Comparison of ENCODE assay signal across 13 cellular contexts in the genomic region with DNA sequence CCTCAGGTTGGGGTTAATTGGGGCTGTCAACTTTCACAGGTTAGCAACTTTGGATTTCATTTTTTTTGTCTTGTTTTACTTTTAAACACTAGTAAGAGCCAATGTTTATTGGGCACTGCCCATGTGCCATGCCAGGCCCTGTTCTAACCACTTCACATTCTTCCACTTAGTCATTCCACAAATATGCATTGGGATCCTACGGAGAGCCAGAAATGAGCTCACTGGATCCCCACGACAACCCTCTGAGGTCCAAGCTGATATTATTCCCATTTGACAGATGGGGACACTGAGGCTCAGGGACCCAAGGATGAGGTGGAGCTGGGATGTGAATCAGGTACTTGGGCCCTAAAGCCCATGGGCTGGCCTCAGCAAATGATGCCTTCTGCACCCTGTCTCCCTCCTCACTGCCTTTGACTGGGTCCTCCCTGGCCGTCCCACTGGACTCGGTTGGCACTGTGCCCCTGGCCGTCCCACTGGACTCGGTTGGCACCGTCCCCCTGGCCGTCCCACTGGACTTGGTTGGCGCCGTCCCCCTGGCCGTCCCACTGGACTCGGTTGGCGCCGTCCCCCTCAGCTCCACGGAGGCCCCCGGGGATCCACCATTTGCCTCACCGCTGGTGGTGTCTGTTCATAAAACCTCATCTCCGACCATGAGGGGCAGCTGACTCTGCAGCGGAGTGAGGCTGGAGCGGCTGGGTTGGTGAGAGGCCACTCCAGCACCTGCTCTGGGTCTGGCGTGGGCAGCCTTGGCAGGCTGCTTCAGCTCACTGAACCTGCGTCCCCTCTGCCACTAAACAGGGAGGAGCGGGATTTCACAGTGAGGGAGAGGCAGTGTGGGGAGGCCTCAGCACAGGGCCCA. TPM values are rescaled to one million over a fixed set of nuclear protein-coding genes. Genes with fewer than 3 reads are reported as not detected.
DNase-seq lines count a peak whose midpoint lies in the region; ATAC-seq, FAIRE-seq and TF ChIP-seq lines count a peak whose summit lies in the region.
"Had no signal": no experiment of that assay in that cellular context is flagged by ENCODE, and none has a peak within 500 bp of the region (broad histone marks: within the 10 kb centered on the region; RNA-seq: fewer than 3 reads in every experiment).

No MANE protein-coding gene starts in this region.

- H3K27me3 ChIP-seq in keratinocyte (ENCODE audit: control insufficient read depth, extremely low read depth, insufficient read depth, low read length) = no peaks in the 10 kb centered on the region
- no peaks in the 10 kb centered on the region for H3K27me3 ChIP-seq in aorta (ENCODE audit: control insufficient read depth in 1 of 2, insufficient read depth in 2 of 2, low read length in 1 of 2)
- H3K27me3 ChIP-seq: BE2C had no signal

- peaks cover 3% of the 10 kb centered on the region for H3K79me2 ChIP-seq in keratinocyte (ENCODE audit: control insufficient read depth, insufficient read depth, low read length)

- no peak overlapping the region for H3K4me3 ChIP-seq in astrocyte of the spinal cord (ENCODE audit: low read depth, low read length)
- peak overlapping the region in 1 of 3 experiments; percentile 18 for H3K4me3 ChIP-seq in keratinocyte (ENCODE audit: control insufficient read depth in 2 of 3, extremely low read depth in 1 of 3, insufficient read depth in 2 of 3, low read depth in 1 of 3, low read length in 3 of 3)
- H3K4me3 ChIP-seq in aorta (ENCODE audit: low read length in 2 of 2) = no peak overlapping the region
- H3K4me3 ChIP-seq: smooth muscle cell had no signal

- intact Hi-C loops in left ventricle myocardium superior (cut with micrococcal nuclease) (no loop called here), Right ventricle myocardium superior (cut with DNase I) (no loop called here), aorta (cut with DNase I) (no loop called here)

- FAIRE-seq in keratinocyte (lab: Jason Lieb, UNC) = peak; percentile 68

- H3K4me1 ChIP-seq in keratinocyte (ENCODE audit: control insufficient read depth, extremely low read depth, insufficient read depth, low read length) = peaks cover 66% of the 10 kb centered on the region
- peaks cover 0 to 3% of the 10 kb centered on the region in 2 donors for H3K4me1 ChIP-seq in aorta (ENCODE audit: control insufficient read depth in 1 of 2, insufficient read depth in 2 of 2, low read length in 2 of 2)

- dilution Hi-C loops in keratinocyte (cut with MboI; ENCODE audit: extremely low pct_ligation_motif_present, low sequenced_read_pairs) = no loop called here

- DNase-seq in left ventricle myocardium superior = no peak
- DNase-seq in Right ventricle myocardium superior = no peak
- peak; percentile 72 for DNase-seq in astrocyte of the spinal cord (ENCODE audit: low read depth, low spot score)
- no peak for DNase-seq in keratinocyte (ENCODE audit: low read depth, low spot score)
- DNase-seq in aorta = peak in 1 of 2 donors; percentile 77
- DNase-seq in activated gamma-delta T cell treated with Interleukin-2 at 50 U/mL for 16 hours = no peak
- DNase-seq: activated CD4-positive, alpha-beta memory T cell treated with anti-CD3 and anti-CD28 coated beads, Interleukin-2, amount 10 ng/mL, durations not matched to agents 7 days and 5 days; BE2C; NCI-H2107; SIG-M5 had no signal

- peak overlapping the region; percentile 67 for H3K4me2 ChIP-seq in keratinocyte (ENCODE audit: control insufficient read depth, extremely low read depth, insufficient read depth, low read depth, low read length)
- H3K4me2 ChIP-seq: smooth muscle cell had no signal

- H3K36me3 ChIP-seq in keratinocyte (ENCODE audit: control insufficient read depth in 2 of 2, extremely low read depth in 1 of 2, insufficient read depth in 2 of 2, low read length in 2 of 2) (no peaks in the 10 kb centered on the region), aorta (ENCODE audit: control insufficient read depth in 1 of 2, insufficient read depth in 2 of 2, low read length in 1 of 2) (no peaks in the 10 kb centered on the region)
- H3K36me3 ChIP-seq: BE2C had no signal

- H3K9me3 ChIP-seq in keratinocyte (ENCODE audit: control insufficient read depth, low read depth, low read length) (no peaks in the 10 kb centered on the region), aorta (ENCODE audit: control insufficient read depth, low read length) (no peaks in the 10 kb centered on the region)
- H3K9me3 ChIP-seq: BE2C had no signal

- no peak overlapping the region for H2AFZ ChIP-seq in keratinocyte (ENCODE audit: control insufficient read depth, low read length)

- H3K9me1 ChIP-seq in keratinocyte (ENCODE audit: control insufficient read depth, extremely low read depth, insufficient read depth, low read length) = no peaks in the 10 kb centered on the region

- peak overlapping the region; percentile 55 for H3K9ac ChIP-seq in keratinocyte (ENCODE audit: control insufficient read depth, extremely low read depth, insufficient read depth, low read length)

- peak; percentile 10 for ATAC-seq in left ventricle myocardium superior
- no peak for ATAC-seq in Right ventricle myocardium superior (ENCODE audit: poor library complexity)
- peak; percentile 47 for ATAC-seq in aorta (ENCODE audit: low FRiP score)
- ATAC-seq in GM21619 (IDR thresholded peaks at IDR 0.05; ENCODE audit: unreplicated experiment) = no peak
- ATAC-seq in GM21576 (IDR thresholded peaks at IDR 0.05; ENCODE audit: unreplicated experiment) = no peak

- peak overlapping the region; percentile 66 for H3K27ac ChIP-seq in keratinocyte (ENCODE audit: control insufficient read depth, insufficient read depth, low read length)
- H3K27ac ChIP-seq in aorta (ENCODE audit: low read depth in 1 of 2, low read length in 2 of 2) = peak overlapping the region; percentile 61 to 92

- TF ChIP-seq CTCF in astrocyte of the spinal cord (IDR thresholded peaks at IDR 0.05; ENCODE audit: low read depth, low read length) = no peak
- TF ChIP-seq CTCF in keratinocyte (optimal IDR thresholded peaks at IDR 0.05 in 1 of 3, IDR thresholded peaks at IDR 0.05 in 1 of 3, conservative IDR thresholded peaks at IDR 0.05 in 1 of 3; ENCODE audit: extremely low read depth in 1 of 3, insufficient read depth in 2 of 3, low read length in 3 of 3) = no peak

- H4K20me1 ChIP-seq in keratinocyte (ENCODE audit: control insufficient read depth, extremely low read depth, insufficient read depth, low read length) = no peaks in the 10 kb centered on the region

- in situ Hi-C loops in astrocyte of the spinal cord (cut with HindIII; ENCODE audit: low sequenced_read_pairs) = no loop called here

- WGBS in aorta, 2 donors = 7 to 14% methylated on average over 22 to 23 of the region's 23 CpGs

RNA-seq across cellular contexts. Expression of gene PMEPA1, which starts 4.8 kb away (rescaled TPM):
- total RNA-seq in left ventricle myocardium superior (24.7 TPM), Right ventricle myocardium superior (21.5 TPM), aorta (100 to 1,000 TPM; 167 to 188 TPM)
- polyA plus RNA-seq in keratinocyte (29.0 to 84.0 TPM (median 50.7 TPM) in 3 replicates), aorta (10 to 100 TPM; 31.4 to 46.7 TPM)
- polyA plus RNA-seq in keratinocyte (2011; ENCODE audit: low read depth) = 14.2 TPM
- polyA plus RNA-seq in keratinocyte (2011; cell fraction: cytosol; rRNA removed) = 40.6 and 82.2 TPM in 2 replicates
- 70.2 and 80.4 TPM in 2 replicates for polyA plus RNA-seq in keratinocyte (2011; cell fraction: nucleus; rRNA removed)
- polyA plus RNA-seq in keratinocyte (2012; ENCODE audit: low replicate concordance) = 20.6 and 151 TPM in 2 replicates
- 41.7 to 94.9 TPM (median 50.4 TPM) in 3 replicates for polyA minus RNA-seq in keratinocyte
- polyA minus RNA-seq in keratinocyte (2011; cell fraction: cytosol; rRNA and poly(A)+ RNA removed) = 149 TPM
- 70.1 and 74.7 TPM in 2 replicates for polyA minus RNA-seq in keratinocyte (2011; cell fraction: nucleus; rRNA and poly(A)+ RNA removed)

Comparison
In these comparisons a context has a peak if more than half of its experiments do, and no peak if none do; other contexts are left out.
1. ATAC-seq: peak in left ventricle myocardium superior (single experiment) and aorta (single experiment); none in Right ventricle myocardium superior (single experiment), GM21619 (single experiment) and GM21576 (single experiment).